In genomic region chr16:12228079-12228606, GRCh38 we compare ENCODE assay signal across 1 cellular context.
TF ChIP-seq lines count a peak whose summit lies in the region.

No MANE protein-coding gene starts in this region.

TF ChIP-seq in H1, 55 proteins besides CTCF, POLR2A, EP300 and RAD21:
- no peak for TF ChIP-seq FOSL1 (IDR thresholded peaks at IDR 0.05; ENCODE audit: insufficient read depth, low read depth, low read length)
- TF ChIP-seq CHD2 (IDR thresholded peaks at IDR 0.05; ENCODE audit: low read length): no peak
- no peak for TF ChIP-seq CTBP2 (IDR thresholded peaks at IDR 0.05; ENCODE audit: borderline replicate concordance, insufficient read depth, insufficient read length, low read length)
- no peak for TF ChIP-seq MAFK (IDR thresholded peaks at IDR 0.05; ENCODE audit: low read depth, low read length)
- TF ChIP-seq SAP30 (IDR thresholded peaks at IDR 0.05; ENCODE audit: insufficient read depth, insufficient replicate concordance, low read length): no peak
- no peak for TF ChIP-seq MAX (IDR thresholded peaks at IDR 0.05)
